In genomic region chr17:50547736-50548083, GRCh38 we compare ENCODE assay signal across 9 cellular contexts. TPM values are rescaled to one million over a fixed set of nuclear protein-coding genes. Genes with fewer than 3 reads are reported as not detected.
DNase-seq lines count a peak whose midpoint lies in the region; ATAC-seq, FAIRE-seq and TF ChIP-seq lines count a peak whose summit lies in the region.
"Had no signal": no experiment of that assay in that cellular context is flagged by ENCODE, and none has a peak within 500 bp of the region (broad histone marks: within the 10 kb centered on the region; RNA-seq: fewer than 3 reads in every experiment).

No MANE protein-coding gene starts in this region.

- CTCF ChIA-PET in activated CD4-positive, alpha-beta T cell treated with anti-CD3 and anti-CD28 coated beads for 36 hours (lab: Charles Lee) = interaction anchor here (0.6 to 2.8 kb wide), 2 partner anchors 62 to 78 kb away, joined by 3 to 13 read pairs; no protein-coding TSS in a partner anchor

- H3K4me3 ChIP-seq in kidney (ENCODE audit: low read length in 2 of 2) (peak overlapping the region; percentile 61), suprapubic skin (peak overlapping the region; percentile 80)

- intact Hi-C loops in activated CD4-positive, alpha-beta T cell treated with anti-CD3 and anti-CD28 coated beads for 36 hours (cut with DNase I, micrococcal nuclease) = loop anchor here (1.0 to 10.0 kb wide), 11 partner anchors 13 to 607 kb away; partner anchors contain the start of genes CACNA1G (in 1 of the 2), NME1 (in 1 of the 2) and RSAD1 (in 1 of the 2)
- intact Hi-C loops in activated T-helper 2 cell treated with anti-CD3 and anti-CD28 coated beads, Interferon-gamma antibody, Interleukin-2, Interleukin-4, amounts not matched to agents 10 μg/mL and 5 μg/mL and 100 μg/mL, durations not matched to agents 14 hours and 24 hours and 36 hours (cut with micrococcal nuclease) = loop anchor here (1.0 to 10.0 kb wide), 6 partner anchors 69 to 407 kb away; partner anchors contain the start of genes ANKRD40 and RSAD1
- intact Hi-C loops in kidney (cut with DNase I) (loop anchor here (5.0 to 10.0 kb wide), 3 partner anchors 80 to 407 kb away; no protein-coding TSS in a partner anchor), posterior vena cava (cut with DNase I) (loop anchor here (2.0 to 5.0 kb wide), 4 partner anchors 65 to 295 kb away; no protein-coding TSS in a partner anchor)

- H3K4me1 ChIP-seq in kidney (ENCODE audit: control insufficient read depth in 1 of 2, insufficient read depth in 1 of 2, low read depth in 1 of 2, low read length in 2 of 2) = peaks cover 4 to 17% of the 10 kb centered on the region in 2 donors
- peaks cover 27% of the 10 kb centered on the region for H3K4me1 ChIP-seq in suprapubic skin

- no peaks in the 10 kb centered on the region for H3K27me3 ChIP-seq in suprapubic skin

- TF ChIP-seq EP300 in suprapubic skin (IDR thresholded peaks at IDR 0.05) = no peak

- DNase-seq in activated CD4-positive, alpha-beta T cell treated with anti-CD3 and anti-CD28 coated beads for 36 hours = no peak
- DNase-seq in activated CD4-positive, alpha-beta T cell treated with anti-CD3 and anti-CD28 coated beads for 4 hours = no peak
- DNase-seq in activated T-helper 2 cell treated with anti-CD3 and anti-CD28 coated beads, Interferon-gamma antibody, Interleukin-2, Interleukin-4, amounts not matched to agents 10 μg/mL and 5 μg/mL and 100 μg/mL, durations not matched to agents 14 hours and 24 hours and 36 hours (ENCODE audit: low spot score) = no peak
- DNase-seq in kidney = no peak
- no peak for DNase-seq in suprapubic skin (ENCODE audit: low spot score in 2 of 2)
- no peak for DNase-seq in posterior vena cava (ENCODE audit: low spot score)
- DNase-seq in NCI-H1930 (lab: John Stamatoyannopoulos, UW) = no peak

- no peaks in the 10 kb centered on the region for H3K9me3 ChIP-seq in kidney (ENCODE audit: control insufficient read depth in 1 of 2, low read length in 2 of 2)
- H3K9me3 ChIP-seq in suprapubic skin = no peaks in the 10 kb centered on the region

- H3K4me1 Mint-ChIP-seq in activated CD4-positive, alpha-beta T cell treated with anti-CD3 and anti-CD28 coated beads for 36 hours = peaks cover 3% of the 10 kb centered on the region
- peaks cover 5% of the 10 kb centered on the region for H3K4me1 Mint-ChIP-seq in activated T-helper 2 cell treated with anti-CD3 and anti-CD28 coated beads, Interferon-gamma antibody, Interleukin-2, Interleukin-4, amounts not matched to agents 10 μg/mL and 5 μg/mL and 100 μg/mL, durations not matched to agents 14 hours and 24 hours and 36 hours (ENCODE audit: low read depth)

- no peak overlapping the region for H3K27ac Mint-ChIP-seq in activated CD4-positive, alpha-beta T cell treated with anti-CD3 and anti-CD28 coated beads for 36 hours
- peak overlapping the region; percentile 44 for H3K27ac Mint-ChIP-seq in activated T-helper 2 cell treated with anti-CD3 and anti-CD28 coated beads, Interferon-gamma antibody, Interleukin-2, Interleukin-4, amounts not matched to agents 10 μg/mL and 5 μg/mL and 100 μg/mL, durations not matched to agents 14 hours and 24 hours and 36 hours

- TF ChIP-seq CTCF in kidney (IDR thresholded peaks at IDR 0.05; ENCODE audit: borderline replicate concordance, extremely low read depth, insufficient read depth) = no peak
- TF ChIP-seq CTCF in suprapubic skin (IDR thresholded peaks at IDR 0.05) = no peak

- POLR2A ChIA-PET in activated CD4-positive, alpha-beta T cell treated with anti-CD3 and anti-CD28 coated beads for 36 hours (lab: Charles Lee) = no interaction called here

- peak overlapping the region in 1 of 2 donors; percentile 60 for H3K9ac ChIP-seq in kidney (ENCODE audit: low read length in 2 of 2)

- no peak for TF ChIP-seq POLR2A in suprapubic skin (IDR thresholded peaks at IDR 0.05)

- 83% methylated on average over 1 of the region's 5 CpGs for WGBS in suprapubic skin

- H3K36me3 ChIP-seq in kidney (ENCODE audit: control insufficient read depth in 1 of 2, insufficient read depth in 2 of 2, low read length in 2 of 2) (no peaks in the 10 kb centered on the region), suprapubic skin (peaks cover 22% of the 10 kb centered on the region)

- peaks cover 7% of the 10 kb centered on the region for H3K27me3 Mint-ChIP-seq in activated CD4-positive, alpha-beta T cell treated with anti-CD3 and anti-CD28 coated beads for 36 hours
- H3K27me3 Mint-ChIP-seq in activated T-helper 2 cell treated with anti-CD3 and anti-CD28 coated beads, Interferon-gamma antibody, Interleukin-2, Interleukin-4, amounts not matched to agents 10 μg/mL and 5 μg/mL and 100 μg/mL, durations not matched to agents 14 hours and 24 hours and 36 hours (ENCODE audit: low read depth) = peaks cover 18% of the 10 kb centered on the region

- FAIRE-seq in kidney (lab: Jason Lieb, UNC) = no peak

- no peak for ATAC-seq in activated CD4-positive, alpha-beta T cell treated with anti-CD3 and anti-CD28 coated beads for 36 hours
- no peak for ATAC-seq in HG02759 (IDR thresholded peaks at IDR 0.05; ENCODE audit: unreplicated experiment)

- no peaks in the 10 kb centered on the region for H3K36me3 Mint-ChIP-seq in activated CD4-positive, alpha-beta T cell treated with anti-CD3 and anti-CD28 coated beads for 36 hours (ENCODE audit: low read depth)
- H3K36me3 Mint-ChIP-seq in activated T-helper 2 cell treated with anti-CD3 and anti-CD28 coated beads, Interferon-gamma antibody, Interleukin-2, Interleukin-4, amounts not matched to agents 10 μg/mL and 5 μg/mL and 100 μg/mL, durations not matched to agents 14 hours and 24 hours and 36 hours (ENCODE audit: low read depth) = no peaks in the 10 kb centered on the region

- H3K9me3 Mint-ChIP-seq in activated CD4-positive, alpha-beta T cell treated with anti-CD3 and anti-CD28 coated beads for 36 hours (ENCODE audit: low read depth) = no peaks in the 10 kb centered on the region
- no peaks in the 10 kb centered on the region for H3K9me3 Mint-ChIP-seq in activated T-helper 2 cell treated with anti-CD3 and anti-CD28 coated beads, Interferon-gamma antibody, Interleukin-2, Interleukin-4, amounts not matched to agents 10 μg/mL and 5 μg/mL and 100 μg/mL, durations not matched to agents 14 hours and 24 hours and 36 hours

- peak overlapping the region; percentile 63 for H3K4me3 Mint-ChIP-seq in activated CD4-positive, alpha-beta T cell treated with anti-CD3 and anti-CD28 coated beads for 36 hours
- H3K4me3 Mint-ChIP-seq in activated T-helper 2 cell treated with anti-CD3 and anti-CD28 coated beads, Interferon-gamma antibody, Interleukin-2, Interleukin-4, amounts not matched to agents 10 μg/mL and 5 μg/mL and 100 μg/mL, durations not matched to agents 14 hours and 24 hours and 36 hours (ENCODE audit: low read depth) = peak overlapping the region; percentile 78

- H3K27ac ChIP-seq in kidney (ENCODE audit: low read depth in 2 of 2, low read length in 2 of 2) = peak overlapping the region in 1 of 2 donors; percentile 74
- no peak overlapping the region for H3K27ac ChIP-seq in suprapubic skin

RNA-seq across cellular contexts. Expression of gene SPATA20, which starts 0.7 kb away (rescaled TPM):
- 10 to 100 TPM in 1 of 2 experiments, 1 to 10 TPM in 1; 9.0 to 10.7 TPM for total RNA-seq in activated CD4-positive, alpha-beta T cell treated with anti-CD3 and anti-CD28 coated beads for 36 hours
- 30.5 and 31.0 TPM in 2 replicates for total RNA-seq in activated T-helper 2 cell treated with anti-CD3 and anti-CD28 coated beads, Interferon-gamma antibody, Interleukin-2, Interleukin-4, amounts not matched to agents 10 μg/mL and 5 μg/mL and 100 μg/mL, durations not matched to agents 14 hours and 24 hours and 36 hours
- 60.4 TPM for total RNA-seq in kidney
- 52.7 TPM for polyA plus RNA-seq in kidney (ENCODE audit: insufficient read depth, low read depth, low replicate concordance)
- 10 to 100 TPM; 36.5 to 75.4 (median 50.9) TPM for total RNA-seq in suprapubic skin
- 10 to 100 TPM; 30.1 to 53.4 TPM for total RNA-seq in posterior vena cava

RNA-seq across cellular contexts. Expression of gene CACNA1G, which starts 12.8 kb away (rescaled TPM):
- total RNA-seq in activated CD4-positive, alpha-beta T cell treated with anti-CD3 and anti-CD28 coated beads for 36 hours = not detected
- not detected in 2 replicates for total RNA-seq in activated T-helper 2 cell treated with anti-CD3 and anti-CD28 coated beads, Interferon-gamma antibody, Interleukin-2, Interleukin-4, amounts not matched to agents 10 μg/mL and 5 μg/mL and 100 μg/mL, durations not matched to agents 14 hours and 24 hours and 36 hours
- total RNA-seq in kidney (0.06 TPM), suprapubic skin (1 to 10 TPM; 1.1 to 9.9 (median 2.7) TPM), posterior vena cava (1 to 10 TPM; 1.1 to 4.4 TPM)
- not detected for polyA plus RNA-seq in kidney (ENCODE audit: insufficient read depth, low read depth, low replicate concordance)

RNA-seq across cellular contexts. Expression of gene EPN3, which starts 15.2 kb away (rescaled TPM):
- not detected for total RNA-seq in activated CD4-positive, alpha-beta T cell treated with anti-CD3 and anti-CD28 coated beads for 36 hours
- total RNA-seq in activated T-helper 2 cell treated with anti-CD3 and anti-CD28 coated beads, Interferon-gamma antibody, Interleukin-2, Interleukin-4, amounts not matched to agents 10 μg/mL and 5 μg/mL and 100 μg/mL, durations not matched to agents 14 hours and 24 hours and 36 hours = not detected in 2 replicates
- 5.0 TPM for total RNA-seq in kidney
- 28.7 TPM for polyA plus RNA-seq in kidney (ENCODE audit: insufficient read depth, low read depth, low replicate concordance)
- 100 to 1,000 TPM in 1 of 4 donors, 10 to 100 TPM in 3; 30.3 to 110 (median 78.5) TPM for total RNA-seq in suprapubic skin
- not detected for total RNA-seq in posterior vena cava
- total RNA-seq: HT1080 had no signal

RNA-seq across cellular contexts. Expression of gene MYCBPAP, which starts 39.5 kb away (rescaled TPM):
- total RNA-seq in activated CD4-positive, alpha-beta T cell treated with anti-CD3 and anti-CD28 coated beads for 36 hours = 1 to 10 TPM; 1.4 to 1.8 TPM
- 3.1 and 4.4 TPM in 2 replicates for total RNA-seq in activated T-helper 2 cell treated with anti-CD3 and anti-CD28 coated beads, Interferon-gamma antibody, Interleukin-2, Interleukin-4, amounts not matched to agents 10 μg/mL and 5 μg/mL and 100 μg/mL, durations not matched to agents 14 hours and 24 hours and 36 hours
- total RNA-seq in kidney (0.72 TPM), suprapubic skin (1 to 10 TPM in 2 of 4 donors, under 1 TPM in 2; 0.42 to 4.6 (median 1.3) TPM), posterior vena cava (under 1 TPM; 0.29 to 0.69 TPM)
- polyA plus RNA-seq in kidney (ENCODE audit: insufficient read depth, low read depth, low replicate concordance) = 2.9 TPM
- total RNA-seq: HT1080 had no signal
